In genomic region chrX:52495545-52496418, GRCh38 we compare ENCODE assay signal across 18 cellular contexts. TPM values are rescaled to one million over a fixed set of nuclear protein-coding genes. Genes with fewer than 3 reads are reported as not detected.
"Had no signal": no experiment of that assay in that cellular context is flagged by ENCODE, and none has a peak within 500 bp of the region (broad histone marks: within the 10 kb centered on the region; RNA-seq: fewer than 3 reads in every experiment).

XAGE1A (plus strand) TSS chrX:52495808; CDS start chrX:52497362, 1,554 bp downstream.

RNA-seq across cellular contexts. Expression of gene XAGE1A, which starts in this region (rescaled TPM):
- total RNA-seq: naive thymus-derived CD4-positive, alpha-beta T cell; natural killer cell; occipital lobe; osteoblast; ovary; progenitor cell of endocrine pancreas; psoas muscle; renal cortical epithelial cell; right cardiac atrium; right lobe of liver; smooth muscle cell; spleen; suprapubic skin; thoracic aorta; thyroid gland; tibial nerve; ureter; vagina had no signal
